1 cellular context compared by ENCODE assay signal in the genomic region with DNA sequence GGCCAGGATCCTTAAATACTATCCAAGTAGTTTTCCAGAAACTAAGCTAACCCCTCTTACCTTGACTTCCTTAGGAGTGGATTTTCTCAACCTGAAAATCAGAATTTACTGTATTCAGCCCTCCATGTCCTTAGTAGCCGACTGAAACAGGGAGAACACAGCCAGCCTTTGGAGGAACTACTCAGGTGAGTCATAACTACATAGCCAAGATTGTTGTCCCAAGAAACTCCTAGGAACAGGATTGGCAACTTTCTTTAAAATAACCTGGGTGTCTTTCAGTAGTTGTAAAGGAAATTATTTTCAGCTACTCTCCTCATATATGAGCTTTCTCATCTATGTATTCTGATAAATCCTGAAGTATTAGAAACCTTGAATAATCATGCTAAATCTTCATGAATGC.
TF ChIP-seq lines count a peak whose summit lies in the region.

No MANE protein-coding gene starts in this region.

TF ChIP-seq in GM23338, 12 proteins besides CTCF, POLR2A, EP300 and RAD21:
- TF ChIP-seq, protein P1, sequence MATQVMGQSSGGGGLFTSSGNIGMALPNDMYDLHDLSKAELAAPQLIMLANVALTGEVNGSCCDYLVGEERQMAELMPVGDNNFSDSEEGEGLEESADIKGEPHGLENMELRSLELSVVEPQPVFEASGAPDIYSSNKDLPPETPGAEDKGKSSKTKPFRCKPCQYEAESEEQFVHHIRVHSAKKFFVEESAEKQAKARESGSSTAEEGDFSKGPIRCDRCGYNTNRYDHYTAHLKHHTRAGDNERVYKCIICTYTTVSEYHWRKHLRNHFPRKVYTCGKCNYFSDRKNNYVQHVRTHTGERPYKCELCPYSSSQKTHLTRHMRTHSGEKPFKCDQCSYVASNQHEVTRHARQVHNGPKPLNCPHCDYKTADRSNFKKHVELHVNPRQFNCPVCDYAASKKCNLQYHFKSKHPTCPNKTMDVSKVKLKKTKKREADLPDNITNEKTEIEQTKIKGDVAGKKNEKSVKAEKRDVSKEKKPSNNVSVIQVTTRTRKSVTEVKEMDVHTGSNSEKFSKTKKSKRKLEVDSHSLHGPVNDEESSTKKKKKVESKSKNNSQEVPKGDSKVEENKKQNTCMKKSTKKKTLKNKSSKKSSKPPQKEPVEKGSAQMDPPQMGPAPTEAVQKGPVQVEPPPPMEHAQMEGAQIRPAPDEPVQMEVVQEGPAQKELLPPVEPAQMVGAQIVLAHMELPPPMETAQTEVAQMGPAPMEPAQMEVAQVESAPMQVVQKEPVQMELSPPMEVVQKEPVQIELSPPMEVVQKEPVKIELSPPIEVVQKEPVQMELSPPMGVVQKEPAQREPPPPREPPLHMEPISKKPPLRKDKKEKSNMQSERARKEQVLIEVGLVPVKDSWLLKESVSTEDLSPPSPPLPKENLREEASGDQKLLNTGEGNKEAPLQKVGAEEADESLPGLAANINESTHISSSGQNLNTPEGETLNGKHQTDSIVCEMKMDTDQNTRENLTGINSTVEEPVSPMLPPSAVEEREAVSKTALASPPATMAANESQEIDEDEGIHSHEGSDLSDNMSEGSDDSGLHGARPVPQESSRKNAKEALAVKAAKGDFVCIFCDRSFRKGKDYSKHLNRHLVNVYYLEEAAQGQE (IDR thresholded peaks at IDR 0.05; ENCODE audit: unreplicated experiment), result no peak
- TF ChIP-seq ZNF462 (CRISPR knock-in tag; IDR thresholded peaks at IDR 0.05), result no peak
- no peak for TF ChIP-seq POLR2AphosphoS5 (IDR thresholded peaks at IDR 0.05; ENCODE audit: low read depth)
- no peak for TF ChIP-seq EZH2phosphoT487 (IDR thresholded peaks at IDR 0.05; ENCODE audit: unreplicated experiment)
- TF ChIP-seq ZNF331 (CRISPR knock-in tag; IDR thresholded peaks at IDR 0.05; ENCODE audit: low read depth), result no peak
- TF ChIP-seq, protein P2, sequence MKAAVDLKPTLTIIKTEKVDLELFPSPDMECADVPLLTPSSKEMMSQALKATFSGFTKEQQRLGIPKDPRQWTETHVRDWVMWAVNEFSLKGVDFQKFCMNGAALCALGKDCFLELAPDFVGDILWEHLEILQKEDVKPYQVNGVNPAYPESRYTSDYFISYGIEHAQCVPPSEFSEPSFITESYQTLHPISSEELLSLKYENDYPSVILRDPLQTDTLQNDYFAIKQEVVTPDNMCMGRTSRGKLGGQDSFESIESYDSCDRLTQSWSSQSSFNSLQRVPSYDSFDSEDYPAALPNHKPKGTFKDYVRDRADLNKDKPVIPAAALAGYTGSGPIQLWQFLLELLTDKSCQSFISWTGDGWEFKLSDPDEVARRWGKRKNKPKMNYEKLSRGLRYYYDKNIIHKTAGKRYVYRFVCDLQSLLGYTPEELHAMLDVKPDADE (IDR thresholded peaks at IDR 0.05), result no peak
